Comparison of ENCODE assay signal across 15 cellular contexts in the genomic region with DNA sequence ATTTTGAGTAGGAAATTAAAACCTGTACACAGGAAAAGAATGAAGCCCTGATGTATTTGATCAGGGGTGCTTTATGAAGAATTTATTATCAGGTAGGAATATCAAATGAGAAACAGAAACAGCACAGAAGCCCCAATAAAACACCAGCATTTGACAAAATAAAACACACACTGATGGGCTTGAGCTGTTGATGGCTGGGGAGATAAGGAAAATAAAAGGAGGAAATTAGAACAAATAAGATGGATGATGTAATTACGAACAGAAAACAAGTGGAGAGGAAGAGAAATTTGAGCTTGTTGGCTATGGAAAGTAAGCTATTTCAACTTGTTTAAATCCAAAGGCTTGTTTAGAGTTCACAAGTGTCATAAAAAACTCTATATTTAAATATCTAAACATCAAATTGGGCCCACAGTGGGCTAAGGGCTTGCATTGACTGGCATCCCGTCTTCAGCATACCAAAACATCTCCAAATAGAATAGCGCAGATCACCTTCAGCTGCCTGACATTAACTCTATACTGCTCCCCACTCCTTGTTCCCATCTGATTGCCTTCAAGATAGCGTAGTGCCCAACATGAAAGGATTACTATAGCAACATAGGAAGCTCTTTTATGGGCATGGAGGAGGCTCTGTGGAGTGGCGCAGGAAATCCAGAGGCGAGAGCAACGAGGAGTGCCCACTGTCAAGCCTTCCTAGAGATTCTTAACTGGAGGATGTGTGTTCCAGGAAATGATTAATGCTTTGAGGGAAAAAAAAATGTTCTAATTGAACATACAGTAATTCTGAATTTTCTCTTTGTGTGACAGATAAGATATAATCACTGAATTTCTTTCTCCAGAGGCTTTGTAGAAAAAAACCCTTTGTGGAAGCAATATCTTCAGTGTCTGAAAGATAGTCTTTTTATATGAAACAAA.
DNase-seq lines count a peak whose midpoint lies in the region; ATAC-seq and TF ChIP-seq lines count a peak whose summit lies in the region.
"Had no signal": no experiment of that assay in that cellular context is flagged by ENCODE, and none has a peak within 500 bp of the region (broad histone marks: within the 10 kb centered on the region; RNA-seq: fewer than 3 reads in every experiment).

No MANE protein-coding gene starts in this region.

- H3K27me3 ChIP-seq in BE2C (no peaks in the 10 kb centered on the region), stomach (no peaks in the 10 kb centered on the region)

- TF ChIP-seq CTCF in BE2C (IDR thresholded peaks at IDR 0.05; ENCODE audit: low read depth, low read length): no peak
- no peak for TF ChIP-seq CTCF in stomach (IDR thresholded peaks at IDR 0.05)

- TF ChIP-seq POLR2A in stomach (IDR thresholded peaks at IDR 0.05): no peak

- peak; percentile 43 for DNase-seq in BE2C
- DNase-seq in HT1080 (ENCODE audit: low read depth): peak; percentile 68
- DNase-seq in NCI-H526 (lab: John Stamatoyannopoulos, UW): peak; percentile 81
- DNase-seq in left kidney (ENCODE audit: low read depth, low spot score): peak; percentile 90
- no peak for DNase-seq in NCI-H2107 treated with DMSO at 0.1 percent for 48 hours (lab: John Stamatoyannopoulos, UW; ENCODE audit: unreplicated experiment)
- DNase-seq in OCI-M1 (lab: John Stamatoyannopoulos, UW): no peak
- no peak for DNase-seq in stomach
- DNase-seq: activated B cell treated with CpG ODN at 0.5 μM for 24 hours; amniotic stem cell; CD8-positive, alpha-beta memory T cell; GDM1; NCI-H1930; stimulated activated CD4-positive, alpha-beta T cell treated with anti-CD3 and anti-CD28 coated beads, Interleukin-2, amount 100 ng/mL, for 24 hours; T-helper 17 cell had no signal

- H3K36me3 ChIP-seq in BE2C (no peaks in the 10 kb centered on the region), stomach (no peaks in the 10 kb centered on the region)

- TF ChIP-seq EP300 in stomach (IDR thresholded peaks at IDR 0.05): no peak

- intact Hi-C loops in stomach (cut with DNase I; ENCODE audit: low total_unique reads): no loop called here

- H3K4me1 ChIP-seq in BE2C (peaks cover 30% of the 10 kb centered on the region), stomach (no peaks in the 10 kb centered on the region)

- H3K27ac ChIP-seq in stomach: no peak overlapping the region

- 79 to 86% (median 84%) methylated on average over 7 of the region's 7 CpGs for WGBS in stomach, 5 donors

- H3K4me3 ChIP-seq in BE2C (ENCODE audit: low read depth, low read length) (peak overlapping the region; percentile 10; the same call in 1 of the 2 replicates), stomach (no peak overlapping the region)

- no peaks in the 10 kb centered on the region for H3K9me3 ChIP-seq in BE2C
- no peaks in the 10 kb centered on the region for H3K9me3 ChIP-seq in stomach

- no peak for ATAC-seq in HG03095 (IDR thresholded peaks at IDR 0.05; ENCODE audit: unreplicated experiment)
- ATAC-seq: T-helper 17 cell had no signal

Comparison
In these comparisons a context has a peak if more than half of its experiments do, and no peak if none do; other contexts are left out.
1. DNase-seq: peak in BE2C (single experiment), HT1080 (single experiment), NCI-H526 (2 of 2) and left kidney (single experiment); none in NCI-H2107 treated with DMSO at 0.1 percent for 48 hours (single experiment), OCI-M1 (single experiment) and stomach (single experiment).